Comparison of ENCODE assay signal across 1 cellular context in genomic region chr1:56331892-56332567, GRCh38.
A peak's percentile ranks its signal among the peaks of the same experiment; 100 is the strongest.
TF ChIP-seq lines count a peak whose summit lies in the region.

No MANE protein-coding gene starts in this region.

TF ChIP-seq in IMR-90, 13 proteins besides CTCF, POLR2A, EP300 and RAD21:
- TF ChIP-seq RFX5 (IDR thresholded peaks at IDR 0.05; ENCODE audit: low read depth, low read length) (no peak), ELK1 (IDR thresholded peaks at IDR 0.05; ENCODE audit: borderline replicate concordance, low read depth, low read length) (no peak), NFE2L2 (IDR thresholded peaks at IDR 0.05; ENCODE audit: low read depth, low read length) (no peak), MXI1 (IDR thresholded peaks at IDR 0.05; ENCODE audit: borderline replicate concordance, low read depth, low read length) (no peak), CEBPB (IDR thresholded peaks at IDR 0.05; ENCODE audit: low read depth, low read length) (0 out of 2 replicates have a peak, but pooled peaks have one; percentile 23)
